Comparison of ENCODE assay signal across 8 cellular contexts in genomic region chr9:129640086-129640870, GRCh38. TPM values are rescaled to one million over a fixed set of nuclear protein-coding genes. Genes with fewer than 3 reads are reported as not detected.
DNase-seq lines count a peak whose midpoint lies in the region; ATAC-seq and TF ChIP-seq lines count a peak whose summit lies in the region.

No MANE protein-coding gene starts in this region.

- DNase-seq in CD4-positive, CD25-positive, alpha-beta regulatory T cell = no peak
- peak; percentile 62 for DNase-seq in M059J (ENCODE audit: low read depth)
- DNase-seq in activated naive CD8-positive, alpha-beta T cell treated with anti-CD3 and anti-CD28 coated beads for 36 hours = no peak
- peak; percentile 67 for DNase-seq in left kidney (ENCODE audit: low read depth, low spot score)
- DNase-seq in sigmoid colon = no peak
- no peak for DNase-seq in DMS114 treated with DMSO at 0.1 percent for 48 hours (lab: John Stamatoyannopoulos, UW; ENCODE audit: unreplicated experiment)

- peak overlapping the region; percentile 76 for H3K4me3 ChIP-seq in CD4-positive, CD25-positive, alpha-beta regulatory T cell (ENCODE audit: low read depth, low read length)
- peak overlapping the region in 1 of 4 donors; percentile 78 for H3K4me3 ChIP-seq in sigmoid colon

- intact Hi-C loops in sigmoid colon (cut with DNase I) = no loop called here

- no peaks in the 10 kb centered on the region for H3K27me3 ChIP-seq in CD4-positive, CD25-positive, alpha-beta regulatory T cell (ENCODE audit: control insufficient read depth, insufficient read depth, low read length)
- no peaks in the 10 kb centered on the region for H3K27me3 ChIP-seq in sigmoid colon

- peak overlapping the region; percentile 82 to 89 (median 83) for H3K4me3 Mint-ChIP-seq in CD4-positive, CD25-positive, alpha-beta regulatory T cell
- H3K4me3 Mint-ChIP-seq in activated naive CD8-positive, alpha-beta T cell treated with anti-CD3 and anti-CD28 coated beads for 36 hours = peak overlapping the region; percentile 84

- peaks cover 37% of the 10 kb centered on the region for H3K36me3 ChIP-seq in CD4-positive, CD25-positive, alpha-beta regulatory T cell (ENCODE audit: control insufficient read depth, insufficient read depth, low read length)
- peaks cover 0 to 42% (median 28%) of the 10 kb centered on the region in 4 donors for H3K36me3 ChIP-seq in sigmoid colon

- no peaks in the 10 kb centered on the region for H3K9me3 Mint-ChIP-seq in CD4-positive, CD25-positive, alpha-beta regulatory T cell
- no peaks in the 10 kb centered on the region for H3K9me3 Mint-ChIP-seq in activated naive CD8-positive, alpha-beta T cell treated with anti-CD3 and anti-CD28 coated beads for 36 hours

- peaks cover 0 to 28% (median 9%) of the 10 kb centered on the region in 4 donors for H3K4me1 Mint-ChIP-seq in CD4-positive, CD25-positive, alpha-beta regulatory T cell
- H3K4me1 Mint-ChIP-seq in activated naive CD8-positive, alpha-beta T cell treated with anti-CD3 and anti-CD28 coated beads for 36 hours = peaks cover 11% of the 10 kb centered on the region

- TF ChIP-seq CTCF in sigmoid colon (IDR thresholded peaks at IDR 0.05) = no peak

- H3K36me3 Mint-ChIP-seq in CD4-positive, CD25-positive, alpha-beta regulatory T cell = peaks cover 8% of the 10 kb centered on the region
- peaks cover 14% of the 10 kb centered on the region for H3K36me3 Mint-ChIP-seq in activated naive CD8-positive, alpha-beta T cell treated with anti-CD3 and anti-CD28 coated beads for 36 hours

- H3K27ac ChIP-seq in CD4-positive, CD25-positive, alpha-beta regulatory T cell (ENCODE audit: insufficient read depth, low read length, poor library complexity, severe bottlenecking) = peak overlapping the region; percentile 8
- peak overlapping the region in 1 of 4 donors; percentile 31 for H3K27ac ChIP-seq in sigmoid colon

- no peak for ATAC-seq in CD4-positive, CD25-positive, alpha-beta regulatory T cell (ENCODE audit: low read depth in 2 of 2)
- ATAC-seq in GM18858 (IDR thresholded peaks at IDR 0.05; ENCODE audit: unreplicated experiment) = no peak
- ATAC-seq in HG03097 (IDR thresholded peaks at IDR 0.05; ENCODE audit: low FRiP score, unreplicated experiment) = no peak

- TF ChIP-seq EP300 in sigmoid colon (IDR thresholded peaks at IDR 0.05) = no peak

- H3K4me1 ChIP-seq in CD4-positive, CD25-positive, alpha-beta regulatory T cell (ENCODE audit: control insufficient read depth, insufficient read depth, low read length, poor library complexity, severe bottlenecking) = peaks cover 26% of the 10 kb centered on the region
- peaks cover 0 to 29% (median 24%) of the 10 kb centered on the region in 4 donors for H3K4me1 ChIP-seq in sigmoid colon

- whole genome bisulfite sequencing in sigmoid colon, 2 donors = 80 to 82% methylated on average over 25 of the region's 25 CpGs

- peak overlapping the region; percentile 38 to 86 (median 83) for H3K27ac Mint-ChIP-seq in CD4-positive, CD25-positive, alpha-beta regulatory T cell
- H3K27ac Mint-ChIP-seq in activated naive CD8-positive, alpha-beta T cell treated with anti-CD3 and anti-CD28 coated beads for 36 hours = no peak overlapping the region

- no peaks in the 10 kb centered on the region for H3K9me3 ChIP-seq in CD4-positive, CD25-positive, alpha-beta regulatory T cell (ENCODE audit: control insufficient read depth in 2 of 2, low read length in 2 of 2)
- H3K9me3 ChIP-seq in sigmoid colon = no peaks in the 10 kb centered on the region

- TF ChIP-seq POLR2A in sigmoid colon (IDR thresholded peaks at IDR 0.05) = no peak

- no peaks in the 10 kb centered on the region for H3K27me3 Mint-ChIP-seq in CD4-positive, CD25-positive, alpha-beta regulatory T cell
- H3K27me3 Mint-ChIP-seq in activated naive CD8-positive, alpha-beta T cell treated with anti-CD3 and anti-CD28 coated beads for 36 hours = no peaks in the 10 kb centered on the region

RNA-seq across cellular contexts. Expression of gene ASB6, which starts 1.7 kb away (rescaled TPM):
- 27.8 TPM for total RNA-seq in CD4-positive, CD25-positive, alpha-beta regulatory T cell
- 10 to 100 TPM; 21.7 to 26.9 (median 23.7) TPM for polyA plus RNA-seq in CD4-positive, CD25-positive, alpha-beta regulatory T cell
- total RNA-seq in M059J (2014; rRNA removed; shearing (Covaris generic)) = 17.4 TPM in 2 replicates
- total RNA-seq in activated naive CD8-positive, alpha-beta T cell treated with anti-CD3 and anti-CD28 coated beads for 36 hours = 10 to 100 TPM; 24.9 to 25.1 TPM
- total RNA-seq in sigmoid colon = 10 to 100 TPM in 2 of 4 donors, 1 to 10 TPM in 2; 8.9 to 10.3 (median 9.8) TPM
- polyA plus RNA-seq in sigmoid colon = 10 to 100 TPM in 1 of 3 donors, 1 to 10 TPM in 2; 8.4 to 20.8 (median 9.7) TPM

RNA-seq across cellular contexts. Expression of gene NTMT1, which starts 14.3 kb away (rescaled TPM):
- 37.4 TPM for total RNA-seq in CD4-positive, CD25-positive, alpha-beta regulatory T cell
- 10 to 100 TPM; 41.9 to 56.7 (median 52.8) TPM for polyA plus RNA-seq in CD4-positive, CD25-positive, alpha-beta regulatory T cell
- total RNA-seq in M059J (2014; rRNA removed; shearing (Covaris generic)) = 77.0 and 79.5 TPM in 2 replicates
- 10 to 100 TPM; 78.8 to 79.4 TPM for total RNA-seq in activated naive CD8-positive, alpha-beta T cell treated with anti-CD3 and anti-CD28 coated beads for 36 hours
- total RNA-seq in sigmoid colon = 10 to 100 TPM in 3 of 4 donors, 1 to 10 TPM in 1; 5.8 to 22.5 (median 16.9) TPM
- polyA plus RNA-seq in sigmoid colon = 10 to 100 TPM; 25.8 to 49.3 (median 27.5) TPM

RNA-seq across cellular contexts. Expression of gene C9orf50, which starts 19.4 kb away (rescaled TPM):
- total RNA-seq in CD4-positive, CD25-positive, alpha-beta regulatory T cell = not detected
- not detected for polyA plus RNA-seq in CD4-positive, CD25-positive, alpha-beta regulatory T cell
- total RNA-seq in M059J (2014; rRNA removed; shearing (Covaris generic)) = 0.10 TPM in 1 of 2 replicates, not detected in the other
- not detected for total RNA-seq in activated naive CD8-positive, alpha-beta T cell treated with anti-CD3 and anti-CD28 coated beads for 36 hours
- 1 to 10 TPM in 1 of 4 donors, under 1 TPM in 1, not detected in 2; 0.82 to 1.2 TPM for total RNA-seq in sigmoid colon
- under 1 TPM in 1 of 3 donors, not detected in 2; 0.03 TPM for polyA plus RNA-seq in sigmoid colon

RNA-seq across cellular contexts. Expression of gene PRRX2, which starts 25.2 kb away (rescaled TPM):
- total RNA-seq in CD4-positive, CD25-positive, alpha-beta regulatory T cell = not detected
- polyA plus RNA-seq in CD4-positive, CD25-positive, alpha-beta regulatory T cell = not detected
- 0.17 and 0.20 TPM in 2 replicates for total RNA-seq in M059J (2014; rRNA removed; shearing (Covaris generic))
- under 1 TPM; 0.66 to 0.76 TPM for total RNA-seq in activated naive CD8-positive, alpha-beta T cell treated with anti-CD3 and anti-CD28 coated beads for 36 hours
- total RNA-seq in sigmoid colon = 1 to 10 TPM in 2 of 4 donors, under 1 TPM in 1, not detected in 1; 0.49 to 4.7 (median 2.9) TPM
- 1 to 10 TPM in 2 of 3 donors, under 1 TPM in 1; 0.46 to 4.2 (median 1.1) TPM for polyA plus RNA-seq in sigmoid colon

Comparison
In these comparisons a context has a peak if more than half of its experiments do, and no peak if none do; other contexts are left out.
1. DNase-seq: peak in M059J (single experiment) and left kidney (single experiment); none in CD4-positive, CD25-positive, alpha-beta regulatory T cell (0 of 3), activated naive CD8-positive, alpha-beta T cell treated with anti-CD3 and anti-CD28 coated beads for 36 hours (single experiment), sigmoid colon (single experiment) and DMS114 treated with DMSO at 0.1 percent for 48 hours (single experiment).